1 cellular context compared by ENCODE assay signal in genomic region chr15:98647026-98647773, GRCh38.
TF ChIP-seq lines count a peak whose summit lies in the region.

No MANE protein-coding gene starts in this region.

TF ChIP-seq in HepG2, 621 proteins besides CTCF, POLR2A, EP300 and RAD21 (continued from another document and continues in another):
- TF ChIP-seq ZNF607 (CRISPR knock-in tag; IDR thresholded peaks at IDR 0.05; ENCODE audit: borderline replicate concordance) (peak; percentile 91), IKZF4 (CRISPR knock-in tag; IDR thresholded peaks at IDR 0.05; ENCODE audit: borderline replicate concordance, low read depth, not compliant biosample characterization) (peak; percentile 97), ZBTB40 (IDR thresholded peaks at IDR 0.05) (no peak), ZBTB40 (CRISPR knock-in tag; IDR thresholded peaks at IDR 0.05) (no peak), ZNF468 (CRISPR knock-in tag; IDR thresholded peaks at IDR 0.05) (no peak), ZFP36L1 (CRISPR knock-in tag; IDR thresholded peaks at IDR 0.05) (no peak; the same call in 1 of the 2 replicates), NKX3-1 (CRISPR knock-in tag; IDR thresholded peaks at IDR 0.05) (no peak), KLF16 (CRISPR knock-in tag; IDR thresholded peaks at IDR 0.05) (peak in 1 of 2 experiments; percentile 76; a peak in 2 of 4 replicates), ZNF703 (CRISPR knock-in tag; IDR thresholded peaks at IDR 0.05; ENCODE audit: borderline replicate concordance) (no peak), HDAC1 (CRISPR knock-in tag; IDR thresholded peaks at IDR 0.05) (peak; percentile 58), DMAP1 (CRISPR knock-in tag; IDR thresholded peaks at IDR 0.05) (no peak), RFXANK (CRISPR knock-in tag; IDR thresholded peaks at IDR 0.05) (peak; percentile 67; the same call in 1 of the 2 replicates), NFKBIZ (CRISPR knock-in tag; IDR thresholded peaks at IDR 0.05) (no peak), ZNF232 (CRISPR knock-in tag; IDR thresholded peaks at IDR 0.05; ENCODE audit: borderline replicate concordance) (no peak), ELF4 (CRISPR knock-in tag; IDR thresholded peaks at IDR 0.05; ENCODE audit: borderline replicate concordance) (no peak), NFATC3 (CRISPR knock-in tag; IDR thresholded peaks at IDR 0.05) (no peak), ZNF724P (CRISPR knock-in tag; IDR thresholded peaks at IDR 0.05; ENCODE audit: borderline replicate concordance) (peak; percentile 80; the same call in 1 of the 2 replicates), GLI4 (CRISPR knock-in tag; IDR thresholded peaks at IDR 0.05; ENCODE audit: borderline replicate concordance) (no peak), HDAC2 (CRISPR knock-in tag; IDR thresholded peaks at IDR 0.05) (no peak), SIX1 (CRISPR knock-in tag; IDR thresholded peaks at IDR 0.05; ENCODE audit: borderline replicate concordance) (no peak), ZNF101 (CRISPR knock-in tag; IDR thresholded peaks at IDR 0.05; ENCODE audit: borderline replicate concordance, low read depth) (no peak), TARDBP (CRISPR knock-in tag; IDR thresholded peaks at IDR 0.05) (0 out of 2 replicates have a peak, but pooled peaks have one; percentile 14), CBX1 (IDR thresholded peaks at IDR 0.05; ENCODE audit: low read depth) (no peak), ZNF484 (CRISPR knock-in tag; IDR thresholded peaks at IDR 0.05; ENCODE audit: borderline replicate concordance, low read depth) (no peak), BCLAF1 (IDR thresholded peaks at IDR 0.05) (no peak), KDM5A (IDR thresholded peaks at IDR 0.05; ENCODE audit: borderline replicate concordance, low read length) (no peak), MED1 (CRISPR knock-in tag; IDR thresholded peaks at IDR 0.05) (no peak; the same call in none of the 2 replicates), RXRA (CRISPR knock-in tag; IDR thresholded peaks at IDR 0.05) (peak; percentile 17; the same call in 1 of the 2 replicates), ZNF562 (CRISPR knock-in tag; IDR thresholded peaks at IDR 0.05; ENCODE audit: borderline replicate concordance) (no peak), ZC3H4 (CRISPR knock-in tag; IDR thresholded peaks at IDR 0.05; ENCODE audit: borderline replicate concordance) (no peak), DRAP1 (CRISPR knock-in tag; IDR thresholded peaks at IDR 0.05) (no peak), ZBTB21 (CRISPR knock-in tag; IDR thresholded peaks at IDR 0.05) (no peak), NPAS2 (CRISPR knock-in tag; IDR thresholded peaks at IDR 0.05; ENCODE audit: borderline replicate concordance) (no peak)
- TF ChIP-seq, protein P1, sequence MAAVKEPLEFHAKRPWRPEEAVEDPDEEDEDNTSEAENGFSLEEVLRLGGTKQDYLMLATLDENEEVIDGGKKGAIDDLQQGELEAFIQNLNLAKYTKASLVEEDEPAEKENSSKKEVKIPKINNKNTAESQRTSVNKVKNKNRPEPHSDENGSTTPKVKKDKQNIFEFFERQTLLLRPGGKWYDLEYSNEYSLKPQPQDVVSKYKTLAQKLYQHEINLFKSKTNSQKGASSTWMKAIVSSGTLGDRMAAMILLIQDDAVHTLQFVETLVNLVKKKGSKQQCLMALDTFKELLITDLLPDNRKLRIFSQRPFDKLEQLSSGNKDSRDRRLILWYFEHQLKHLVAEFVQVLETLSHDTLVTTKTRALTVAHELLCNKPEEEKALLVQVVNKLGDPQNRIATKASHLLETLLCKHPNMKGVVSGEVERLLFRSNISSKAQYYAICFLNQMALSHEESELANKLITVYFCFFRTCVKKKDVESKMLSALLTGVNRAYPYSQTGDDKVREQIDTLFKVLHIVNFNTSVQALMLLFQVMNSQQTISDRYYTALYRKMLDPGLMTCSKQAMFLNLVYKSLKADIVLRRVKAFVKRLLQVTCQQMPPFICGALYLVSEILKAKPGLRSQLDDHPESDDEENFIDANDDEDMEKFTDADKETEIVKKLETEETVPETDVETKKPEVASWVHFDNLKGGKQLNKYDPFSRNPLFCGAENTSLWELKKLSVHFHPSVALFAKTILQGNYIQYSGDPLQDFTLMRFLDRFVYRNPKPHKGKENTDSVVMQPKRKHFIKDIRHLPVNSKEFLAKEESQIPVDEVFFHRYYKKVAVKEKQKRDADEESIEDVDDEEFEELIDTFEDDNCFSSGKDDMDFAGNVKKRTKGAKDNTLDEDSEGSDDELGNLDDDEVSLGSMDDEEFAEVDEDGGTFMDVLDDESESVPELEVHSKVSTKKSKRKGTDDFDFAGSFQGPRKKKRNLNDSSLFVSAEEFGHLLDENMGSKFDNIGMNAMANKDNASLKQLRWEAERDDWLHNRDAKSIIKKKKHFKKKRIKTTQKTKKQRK (IDR thresholded peaks at IDR 0.05; ENCODE audit: low read length) = no peak
- TF ChIP-seq, protein P2, sequence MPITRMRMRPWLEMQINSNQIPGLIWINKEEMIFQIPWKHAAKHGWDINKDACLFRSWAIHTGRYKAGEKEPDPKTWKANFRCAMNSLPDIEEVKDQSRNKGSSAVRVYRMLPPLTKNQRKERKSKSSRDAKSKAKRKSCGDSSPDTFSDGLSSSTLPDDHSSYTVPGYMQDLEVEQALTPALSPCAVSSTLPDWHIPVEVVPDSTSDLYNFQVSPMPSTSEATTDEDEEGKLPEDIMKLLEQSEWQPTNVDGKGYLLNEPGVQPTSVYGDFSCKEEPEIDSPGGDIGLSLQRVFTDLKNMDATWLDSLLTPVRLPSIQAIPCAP (CRISPR knock-in tag; IDR thresholded peaks at IDR 0.05; ENCODE audit: low read depth) = no peak
- TF ChIP-seq, protein P3, sequence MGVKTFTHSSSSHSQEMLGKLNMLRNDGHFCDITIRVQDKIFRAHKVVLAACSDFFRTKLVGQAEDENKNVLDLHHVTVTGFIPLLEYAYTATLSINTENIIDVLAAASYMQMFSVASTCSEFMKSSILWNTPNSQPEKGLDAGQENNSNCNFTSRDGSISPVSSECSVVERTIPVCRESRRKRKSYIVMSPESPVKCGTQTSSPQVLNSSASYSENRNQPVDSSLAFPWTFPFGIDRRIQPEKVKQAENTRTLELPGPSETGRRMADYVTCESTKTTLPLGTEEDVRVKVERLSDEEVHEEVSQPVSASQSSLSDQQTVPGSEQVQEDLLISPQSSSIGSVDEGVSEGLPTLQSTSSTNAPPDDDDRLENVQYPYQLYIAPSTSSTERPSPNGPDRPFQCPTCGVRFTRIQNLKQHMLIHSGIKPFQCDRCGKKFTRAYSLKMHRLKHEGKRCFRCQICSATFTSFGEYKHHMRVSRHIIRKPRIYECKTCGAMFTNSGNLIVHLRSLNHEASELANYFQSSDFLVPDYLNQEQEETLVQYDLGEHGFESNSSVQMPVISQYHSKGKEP (CRISPR knock-in tag; IDR thresholded peaks at IDR 0.05) = no peak
- TF ChIP-seq, protein P4, sequence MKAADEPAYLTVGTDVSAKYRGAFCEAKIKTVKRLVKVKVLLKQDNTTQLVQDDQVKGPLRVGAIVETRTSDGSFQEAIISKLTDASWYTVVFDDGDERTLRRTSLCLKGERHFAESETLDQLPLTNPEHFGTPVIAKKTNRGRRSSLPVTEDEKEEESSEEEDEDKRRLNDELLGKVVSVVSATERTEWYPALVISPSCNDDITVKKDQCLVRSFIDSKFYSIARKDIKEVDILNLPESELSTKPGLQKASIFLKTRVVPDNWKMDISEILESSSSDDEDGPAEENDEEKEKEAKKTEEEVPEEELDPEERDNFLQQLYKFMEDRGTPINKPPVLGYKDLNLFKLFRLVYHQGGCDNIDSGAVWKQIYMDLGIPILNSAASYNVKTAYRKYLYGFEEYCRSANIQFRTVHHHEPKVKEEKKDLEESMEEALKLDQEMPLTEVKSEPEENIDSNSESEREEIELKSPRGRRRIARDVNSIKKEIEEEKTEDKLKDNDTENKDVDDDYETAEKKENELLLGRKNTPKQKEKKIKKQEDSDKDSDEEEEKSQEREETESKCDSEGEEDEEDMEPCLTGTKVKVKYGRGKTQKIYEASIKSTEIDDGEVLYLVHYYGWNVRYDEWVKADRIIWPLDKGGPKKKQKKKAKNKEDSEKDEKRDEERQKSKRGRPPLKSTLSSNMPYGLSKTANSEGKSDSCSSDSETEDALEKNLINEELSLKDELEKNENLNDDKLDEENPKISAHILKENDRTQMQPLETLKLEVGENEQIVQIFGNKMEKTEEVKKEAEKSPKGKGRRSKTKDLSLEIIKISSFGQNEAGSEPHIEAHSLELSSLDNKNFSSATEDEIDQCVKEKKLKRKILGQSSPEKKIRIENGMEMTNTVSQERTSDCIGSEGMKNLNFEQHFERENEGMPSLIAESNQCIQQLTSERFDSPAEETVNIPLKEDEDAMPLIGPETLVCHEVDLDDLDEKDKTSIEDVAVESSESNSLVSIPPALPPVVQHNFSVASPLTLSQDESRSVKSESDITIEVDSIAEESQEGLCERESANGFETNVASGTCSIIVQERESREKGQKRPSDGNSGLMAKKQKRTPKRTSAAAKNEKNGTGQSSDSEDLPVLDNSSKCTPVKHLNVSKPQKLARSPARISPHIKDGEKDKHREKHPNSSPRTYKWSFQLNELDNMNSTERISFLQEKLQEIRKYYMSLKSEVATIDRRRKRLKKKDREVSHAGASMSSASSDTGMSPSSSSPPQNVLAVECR (CRISPR knock-in tag; IDR thresholded peaks at IDR 0.05; ENCODE audit: borderline replicate concordance) = peak; percentile 67; the same call in 1 of the 2 replicates
